1 cellular context compared by ENCODE assay signal in the genomic region with DNA sequence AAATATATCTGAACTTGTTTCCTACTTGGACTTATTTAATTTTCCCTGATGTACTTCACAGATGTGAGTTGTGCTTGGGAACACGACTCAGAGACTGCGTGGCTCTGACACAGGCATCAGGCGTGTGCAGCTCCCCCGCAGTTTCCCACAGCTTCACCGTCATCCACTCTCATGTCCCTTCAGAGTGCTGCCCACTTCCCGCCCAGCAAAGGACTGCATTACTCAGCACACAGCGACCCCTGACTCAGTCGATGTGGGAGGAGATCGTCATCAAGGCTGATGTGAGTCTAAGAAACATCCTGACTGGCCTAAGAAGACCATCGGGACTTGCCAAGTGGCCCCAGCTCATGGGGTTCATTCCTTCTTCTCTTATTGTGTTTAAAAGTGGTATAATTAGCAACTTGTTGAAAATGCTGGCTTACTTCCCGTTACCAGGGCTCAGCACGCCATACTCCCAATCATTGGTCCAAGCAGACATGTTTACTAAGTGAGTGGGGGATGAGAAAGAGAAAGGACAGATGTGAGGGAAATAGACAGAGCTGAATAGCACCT.
TF ChIP-seq lines count a peak whose summit lies in the region.

No MANE protein-coding gene starts in this region.

TF ChIP-seq in K562, 482 proteins besides CTCF, POLR2A, EP300 and RAD21 (continued from another document and continues in another):
- TF ChIP-seq ARNT (IDR thresholded peaks at IDR 0.05) (peak in 1 of 2 experiments; percentile 66; a peak in 1 of 4 replicates), FOXK2 (conservative IDR thresholded peaks at IDR 0.05 in 1 of 2, IDR thresholded peaks at IDR 0.05 in 1 of 2; ENCODE audit: low read depth in 2 of 2) (peak in 1 of 2 experiments; percentile 31; a peak in 2 of 4 replicates), PURB (CRISPR knock-in tag; IDR thresholded peaks at IDR 0.05; ENCODE audit: low read depth) (no peak), SIX5 (IDR thresholded peaks at IDR 0.05; ENCODE audit: borderline replicate concordance in 1 of 2, insufficient read depth in 1 of 2, low read depth in 1 of 2, low read length in 2 of 2) (no peak), MXD1 (CRISPR knock-in tag; IDR thresholded peaks at IDR 0.05; ENCODE audit: borderline replicate concordance, poor library complexity, severe bottlenecking) (no peak), CUX1 (CRISPR knock-in tag; IDR thresholded peaks at IDR 0.05) (no peak), MECOM (CRISPR knock-in tag; IDR thresholded peaks at IDR 0.05) (0 out of 2 replicates have a peak, but pooled peaks have one; percentile 48), MNT (conservative IDR thresholded peaks at IDR 0.05) (peak in 1 of 2 experiments; percentile 58; a peak in 2 of 4 replicates), NCOA4 (IDR thresholded peaks at IDR 0.05; ENCODE audit: partially characterized antibody) (no peak), NCOA1 (IDR thresholded peaks at IDR 0.05; ENCODE audit: low read depth) (peak; percentile 75; the same call in 1 of the 2 replicates), CTBP1 (IDR thresholded peaks at IDR 0.05; ENCODE audit: borderline replicate concordance) (peak; percentile 81), NR2C1 (IDR thresholded peaks at IDR 0.05) (no peak; the same call in 1 of the 2 replicates), NR2C1 (tag; IDR thresholded peaks at IDR 0.05) (peak; percentile 56), NEUROD1 (IDR thresholded peaks at IDR 0.05; ENCODE audit: borderline replicate concordance, low read depth, low read length, partially characterized antibody) (peak; percentile 68), HNRNPUL1 (IDR thresholded peaks at IDR 0.05; ENCODE audit: low read length) (no peak), KHSRP (IDR thresholded peaks at IDR 0.05) (no peak), WHSC1 (IDR thresholded peaks at IDR 0.05; ENCODE audit: low read length) (peak; percentile 17), OTX1 (CRISPR knock-in tag; IDR thresholded peaks at IDR 0.05) (no peak), NR4A1 (CRISPR knock-in tag; IDR thresholded peaks at IDR 0.05) (no peak), NR4A1 (tag; IDR thresholded peaks at IDR 0.05) (peak; percentile 73), HDAC2 (IDR thresholded peaks at IDR 0.05) (peak; percentile 75; the same call in 1 of the 2 replicates), MTA2 (IDR thresholded peaks at IDR 0.05; ENCODE audit: low read depth) (0 out of 2 replicates have a peak, but pooled peaks have one; percentile 33), KDM5B (IDR thresholded peaks at IDR 0.05; ENCODE audit: insufficient replicate concordance, low read depth, low read length) (peak; percentile 41), LEF1 (IDR thresholded peaks at IDR 0.05) (0 out of 2 replicates have a peak, but pooled peaks have one; percentile 41), ZBTB7A (IDR thresholded peaks at IDR 0.05; ENCODE audit: borderline replicate concordance, control insufficient read depth, low read depth, low read length) (peak; percentile 92), FOXP1 (CRISPR knock-in tag; IDR thresholded peaks at IDR 0.05) (no peak), L3MBTL2 (IDR thresholded peaks at IDR 0.05) (peak; percentile 91), POLR2G (IDR thresholded peaks at IDR 0.05; ENCODE audit: low read depth, low read length) (peak; percentile 46), MED1 (CRISPR knock-in tag; IDR thresholded peaks at IDR 0.05; ENCODE audit: borderline replicate concordance) (no peak), DPF2 (IDR thresholded peaks at IDR 0.05) (peak; percentile 89), ZNF436 (CRISPR knock-in tag; IDR thresholded peaks at IDR 0.05) (no peak), EP400 (IDR thresholded peaks at IDR 0.05) (peak; percentile 54), TEAD1 (CRISPR knock-in tag; IDR thresholded peaks at IDR 0.05) (peak; percentile 6 to 63; a peak in 2 of 4 replicates), XRCC4 (IDR thresholded peaks at IDR 0.05; ENCODE audit: extremely low read depth, insufficient read depth, insufficient read length) (no peak), NCOR1 (IDR thresholded peaks at IDR 0.05) (peak; percentile 66), HDGF (IDR thresholded peaks at IDR 0.05) (0 out of 2 replicates have a peak, but pooled peaks have one; percentile 58), TCF7L2 (IDR thresholded peaks at IDR 0.05; ENCODE audit: low read depth, low read length) (no peak), TOE1 (IDR thresholded peaks at IDR 0.05; ENCODE audit: borderline replicate concordance) (peak; percentile 64; the same call in 1 of the 2 replicates), TOE1 (CRISPR knock-in tag; IDR thresholded peaks at IDR 0.05; ENCODE audit: borderline replicate concordance, low read depth) (no peak), CGGBP1 (CRISPR knock-in tag; IDR thresholded peaks at IDR 0.05) (no peak)
- TF ChIP-seq, protein P1, sequence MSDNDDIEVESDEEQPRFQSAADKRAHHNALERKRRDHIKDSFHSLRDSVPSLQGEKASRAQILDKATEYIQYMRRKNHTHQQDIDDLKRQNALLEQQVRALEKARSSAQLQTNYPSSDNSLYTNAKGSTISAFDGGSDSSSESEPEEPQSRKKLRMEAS (CRISPR knock-in tag; IDR thresholded peaks at IDR 0.05): peak; percentile 74
- TF ChIP-seq, protein P2, sequence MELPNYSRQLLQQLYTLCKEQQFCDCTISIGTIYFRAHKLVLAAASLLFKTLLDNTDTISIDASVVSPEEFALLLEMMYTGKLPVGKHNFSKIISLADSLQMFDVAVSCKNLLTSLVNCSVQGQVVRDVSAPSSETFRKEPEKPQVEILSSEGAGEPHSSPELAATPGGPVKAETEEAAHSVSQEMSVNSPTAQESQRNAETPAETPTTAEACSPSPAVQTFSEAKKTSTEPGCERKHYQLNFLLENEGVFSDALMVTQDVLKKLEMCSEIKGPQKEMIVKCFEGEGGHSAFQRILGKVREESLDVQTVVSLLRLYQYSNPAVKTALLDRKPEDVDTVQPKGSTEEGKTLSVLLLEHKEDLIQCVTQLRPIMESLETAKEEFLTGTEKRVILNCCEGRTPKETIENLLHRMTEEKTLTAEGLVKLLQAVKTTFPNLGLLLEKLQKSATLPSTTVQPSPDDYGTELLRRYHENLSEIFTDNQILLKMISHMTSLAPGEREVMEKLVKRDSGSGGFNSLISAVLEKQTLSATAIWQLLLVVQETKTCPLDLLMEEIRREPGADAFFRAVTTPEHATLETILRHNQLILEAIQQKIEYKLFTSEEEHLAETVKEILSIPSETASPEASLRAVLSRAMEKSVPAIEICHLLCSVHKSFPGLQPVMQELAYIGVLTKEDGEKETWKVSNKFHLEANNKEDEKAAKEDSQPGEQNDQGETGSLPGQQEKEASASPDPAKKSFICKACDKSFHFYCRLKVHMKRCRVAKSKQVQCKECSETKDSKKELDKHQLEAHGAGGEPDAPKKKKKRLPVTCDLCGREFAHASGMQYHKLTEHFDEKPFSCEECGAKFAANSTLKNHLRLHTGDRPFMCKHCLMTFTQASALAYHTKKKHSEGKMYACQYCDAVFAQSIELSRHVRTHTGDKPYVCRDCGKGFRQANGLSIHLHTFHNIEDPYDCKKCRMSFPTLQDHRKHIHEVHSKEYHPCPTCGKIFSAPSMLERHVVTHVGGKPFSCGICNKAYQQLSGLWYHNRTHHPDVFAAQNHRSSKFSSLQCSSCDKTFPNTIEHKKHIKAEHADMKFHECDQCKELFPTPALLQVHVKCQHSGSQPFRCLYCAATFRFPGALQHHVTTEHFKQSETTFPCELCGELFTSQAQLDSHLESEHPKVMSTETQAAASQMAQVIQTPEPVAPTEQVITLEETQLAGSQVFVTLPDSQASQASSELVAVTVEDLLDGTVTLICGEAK (IDR thresholded peaks at IDR 0.05): 0 out of 2 replicates have a peak, but pooled peaks have one; percentile 18
- TF ChIP-seq, protein P2 (CRISPR knock-in tag; IDR thresholded peaks at IDR 0.05): no peak
- TF ChIP-seq, protein P3, sequence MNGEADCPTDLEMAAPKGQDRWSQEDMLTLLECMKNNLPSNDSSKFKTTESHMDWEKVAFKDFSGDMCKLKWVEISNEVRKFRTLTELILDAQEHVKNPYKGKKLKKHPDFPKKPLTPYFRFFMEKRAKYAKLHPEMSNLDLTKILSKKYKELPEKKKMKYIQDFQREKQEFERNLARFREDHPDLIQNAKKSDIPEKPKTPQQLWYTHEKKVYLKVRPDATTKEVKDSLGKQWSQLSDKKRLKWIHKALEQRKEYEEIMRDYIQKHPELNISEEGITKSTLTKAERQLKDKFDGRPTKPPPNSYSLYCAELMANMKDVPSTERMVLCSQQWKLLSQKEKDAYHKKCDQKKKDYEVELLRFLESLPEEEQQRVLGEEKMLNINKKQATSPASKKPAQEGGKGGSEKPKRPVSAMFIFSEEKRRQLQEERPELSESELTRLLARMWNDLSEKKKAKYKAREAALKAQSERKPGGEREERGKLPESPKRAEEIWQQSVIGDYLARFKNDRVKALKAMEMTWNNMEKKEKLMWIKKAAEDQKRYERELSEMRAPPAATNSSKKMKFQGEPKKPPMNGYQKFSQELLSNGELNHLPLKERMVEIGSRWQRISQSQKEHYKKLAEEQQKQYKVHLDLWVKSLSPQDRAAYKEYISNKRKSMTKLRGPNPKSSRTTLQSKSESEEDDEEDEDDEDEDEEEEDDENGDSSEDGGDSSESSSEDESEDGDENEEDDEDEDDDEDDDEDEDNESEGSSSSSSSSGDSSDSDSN (IDR thresholded peaks at IDR 0.05; ENCODE audit: borderline replicate concordance in 1 of 2, low read depth in 2 of 2, low read length in 2 of 2): peak in 1 of 2 experiments; percentile 64; a peak in 1 of 4 replicates
